In the genomic region with DNA sequence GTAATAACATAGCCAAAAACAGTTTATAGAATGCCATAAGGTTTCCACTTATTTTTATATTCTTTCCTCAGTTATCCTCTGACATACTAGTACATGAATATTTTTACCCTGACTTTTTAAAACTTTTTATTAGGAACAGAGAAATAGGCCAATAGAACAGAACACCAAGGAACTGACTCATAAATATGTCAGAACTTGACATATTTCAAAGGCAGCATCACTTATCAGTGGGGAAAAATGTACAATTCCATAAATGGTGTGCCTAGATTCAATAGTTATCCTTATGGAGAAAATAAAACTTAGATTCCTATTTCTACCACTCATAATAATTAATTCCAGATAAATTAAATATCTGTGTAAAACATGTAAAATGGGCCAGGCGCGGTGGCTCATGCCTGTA, we compare ENCODE assay signal across 34 cellular contexts. TPM values are rescaled to one million over a fixed set of nuclear protein-coding genes. Genes with fewer than 3 reads are reported as not detected.
A peak's percentile ranks its signal among the peaks of the same experiment; 100 is the strongest.
DNase-seq lines count a peak whose midpoint lies in the region; ATAC-seq and TF ChIP-seq lines count a peak whose summit lies in the region.
"Had no signal": no experiment of that assay in that cellular context is flagged by ENCODE, and none has a peak within 500 bp of the region (broad histone marks: within the 10 kb centered on the region; RNA-seq: fewer than 3 reads in every experiment).

No MANE protein-coding gene starts in this region.

- 0 out of 4 replicates have a peak overlapping the region, but pooled peaks of 1 of the 2 experiments have one; percentile 62 for H4K8ac ChIP-seq in IMR-90 (ENCODE audit: low read depth in 2 of 2, low read length in 2 of 2)

- no peak overlapping the region for H3K9ac ChIP-seq in IMR-90 (ENCODE audit: low read depth, low read length)
- H3K9ac ChIP-seq: KMS-11 had no signal

- H4K91ac ChIP-seq in IMR-90 (ENCODE audit: insufficient read depth, low read depth, low read length) = no peak overlapping the region

- H2BK15ac ChIP-seq in IMR-90 (ENCODE audit: low read depth, low read length) = no peak overlapping the region

- no peak overlapping the region for H3K23ac ChIP-seq in IMR-90 (ENCODE audit: low read depth, low read length)

- CTCF ChIA-PET in IMR-90 (lab: Yijun Ruan, JAX) = no interaction called here

- H2BK20ac ChIP-seq in IMR-90 (ENCODE audit: low read depth, low read length) = no peak overlapping the region

- no peaks in the 10 kb centered on the region for H3K9me3 ChIP-seq in IMR-90 (ENCODE audit: control insufficient read depth, insufficient read depth, low read length)
- H3K9me3 ChIP-seq in tibial artery = no peaks in the 10 kb centered on the region
- H3K9me3 ChIP-seq: ascending aorta, BE2C, ovary, spleen, testis had no signal

- H4K5ac ChIP-seq in IMR-90 (ENCODE audit: low read depth, low read length) = no peak overlapping the region

- no peak overlapping the region for H3K4me2 ChIP-seq in IMR-90 (ENCODE audit: low read depth, low read length)
- H3K4me2 ChIP-seq: KMS-11 had no signal

- H3K9me1 ChIP-seq in IMR-90 (ENCODE audit: insufficient read depth, low read length) = no peaks in the 10 kb centered on the region

- H3K4ac ChIP-seq in IMR-90 (ENCODE audit: low read depth, low read length) = no peak overlapping the region

- no peak for TF ChIP-seq RAD21 in IMR-90 (IDR thresholded peaks at IDR 0.05; ENCODE audit: low read length)

- H3K27me3 Mint-ChIP-seq in chondrocyte (ENCODE audit: low read depth) = no peaks in the 10 kb centered on the region
- H3K27me3 Mint-ChIP-seq: activated naive CD8-positive, alpha-beta T cell treated with anti-CD3 and anti-CD28 coated beads, Interleukin-2, amount 10 ng/mL, durations not matched to agents 7 days and 5 days; natural killer cell treated with Interleukin-12 subunit alpha and Interleukin-12 subunit beta and Interleukin-15 and Interleukin-18, amount 100 ng/mL, for 72 hours; stimulated activated naive CD8-positive, alpha-beta T cell treated with anti-CD3 and anti-CD28 coated beads, Interleukin-15, Interleukin-2, amounts not matched to agents 100 ng/mL and 50 ng/mL, for 24 hours had no signal

- peaks cover 2 to 5% of the 10 kb centered on the region in 2 experiments; a peak in 1 of 4 replicates for H3K79me1 ChIP-seq in IMR-90 (ENCODE audit: low read depth in 1 of 2, low read length in 2 of 2)

- TF ChIP-seq CTCF in IMR-90 (conservative IDR thresholded peaks at IDR 0.05; ENCODE audit: low read depth, low read length) = no peak
- TF ChIP-seq CTCF in chondrocyte (IDR thresholded peaks at IDR 0.05) = no peak
- no peak for TF ChIP-seq CTCF in tibial artery (IDR thresholded peaks at IDR 0.05)

- no TSS peak for BruUV-seq in IMR-90 (replicated peaks; lab: Mats Ljungman, UMichigan)

- H3K27me3 ChIP-seq in IMR-90 (ENCODE audit: control insufficient read depth, insufficient read depth, low read length) (no peaks in the 10 kb centered on the region), tibial artery (no peaks in the 10 kb centered on the region)
- H3K27me3 ChIP-seq: ascending aorta, BE2C, ovary, spleen, testis had no signal

- no peak for TF ChIP-seq POLR2A in IMR-90 (IDR thresholded peaks at IDR 0.05; ENCODE audit: low read depth, low read length)

- peak; percentile 56 for DNase-seq in IMR-90
- DNase-seq in chondrocyte (ENCODE audit: low spot score) = no peak
- DNase-seq in hepatic stellate cell (ENCODE audit: low spot score) = peak; percentile 24
- DNase-seq in tibial artery = no peak
- DNase-seq in effector CD8-positive, alpha-beta T cell (lab: John Stamatoyannopoulos, UW) = no peak
- no peak for DNase-seq in NCI-H524 treated with DMSO at 0.1 percent for 48 hours (lab: John Stamatoyannopoulos, UW)
- no peak for DNase-seq in pons (ENCODE audit: low spot score)
- DNase-seq: ACHN; activated CD4-positive, CD25-positive, alpha-beta regulatory T cell; activated gamma-delta T cell treated with Interleukin-2 at 50 U/mL for 16 hours; activated naive CD8-positive, alpha-beta T cell treated with anti-CD3 and anti-CD28 coated beads, Interleukin-2, amount 10 ng/mL, durations not matched to agents 7 days and 5 days; activated T-cell treated with anti-CD3 and anti-CD28 coated beads, Interleukin-2, amount 50 U/mL, for 48 hours; BE2C; CD8-positive, alpha-beta T cell; central memory CD4-positive, alpha-beta T cell; dermis blood vessel endothelial cell; glutamatergic neuron; H7; MM.1S; NCI-H1417; NCI-H2029 treated with DMSO at 0.1 percent for 48 hours; NCI-H226; ovary; spleen; stimulated activated CD4-positive, alpha-beta T cell treated with anti-CD3 and anti-CD28 coated beads, Interleukin-2, amount 100 ng/mL, for 24 hours; T-helper 1 cell; testis had no signal

- WGBS in IMR-90 (ENCODE audit: extremely low coverage in 2 of 2, insufficient read length in 1 of 2), 2 experiments = no CpG with 5 or more reads among the region's 2 CpGs

- no peak overlapping the region for H3K27ac ChIP-seq in IMR-90 (ENCODE audit: insufficient read depth, low read length)
- H3K27ac ChIP-seq in tibial artery = peak overlapping the region; percentile 52 to 95
- H3K27ac ChIP-seq: HL-60, KMS-11, ovary, spleen, testis had no signal

- dilution Hi-C loops in IMR-90 (cut with HindIII; ENCODE audit: low sequenced_read_pairs, unreplicated experiment) = no loop called here

- no peak overlapping the region for H3K18ac ChIP-seq in IMR-90 (ENCODE audit: low read depth, low read length)

- H3K4me1 ChIP-seq in IMR-90 (ENCODE audit: control insufficient read depth, insufficient read depth, low read length) (peaks cover 4% of the 10 kb centered on the region), tibial artery (peaks cover 0 to 63% (median 4%) of the 10 kb centered on the region in 4 donors)
- H3K4me1 ChIP-seq: ascending aorta, testis had no signal

- POLR2A ChIA-PET in IMR-90 (lab: Charles Lee; ENCODE audit: unreplicated experiment) = no interaction called here

- no peaks in the 10 kb centered on the region for H4K20me1 ChIP-seq in IMR-90 (ENCODE audit: insufficient read depth, low read length)

- no peak overlapping the region for H2AK9ac ChIP-seq in IMR-90 (replicated peaks; ENCODE audit: low read depth, low read length, poor library complexity)

- H3K4me1 Mint-ChIP-seq in chondrocyte (ENCODE audit: low read depth) = peaks cover 57% of the 10 kb centered on the region

- peak overlapping the region; percentile 66 for H2BK5ac ChIP-seq in IMR-90 (ENCODE audit: low read depth, low read length, poor library complexity, severe bottlenecking)

- H3K36me3 ChIP-seq in IMR-90 (ENCODE audit: control insufficient read depth, insufficient read depth, low read length) (peaks cover 6% of the 10 kb centered on the region), tibial artery (peaks cover 18 to 23% (median 21%) of the 10 kb centered on the region in 3 donors)
- H3K36me3 ChIP-seq: ovary had no signal

- peak overlapping the region; percentile 41 for H3K27ac Mint-ChIP-seq in chondrocyte (ENCODE audit: unreplicated experiment)
- H3K27ac Mint-ChIP-seq: activated naive CD8-positive, alpha-beta T cell treated with anti-CD3 and anti-CD28 coated beads, Interleukin-2, amount 10 ng/mL, durations not matched to agents 7 days and 5 days; natural killer cell treated with Interleukin-12 subunit alpha and Interleukin-12 subunit beta and Interleukin-15 and Interleukin-18, amount 100 ng/mL, for 72 hours had no signal

- no peak overlapping the region for H3K4me3 Mint-ChIP-seq in chondrocyte (ENCODE audit: unreplicated experiment)
- H3K4me3 Mint-ChIP-seq: activated naive CD8-positive, alpha-beta T cell treated with anti-CD3 and anti-CD28 coated beads, Interleukin-2, amount 10 ng/mL, durations not matched to agents 7 days and 5 days; CD8-positive, alpha-beta T cell; natural killer cell treated with Interleukin-12 subunit alpha and Interleukin-12 subunit beta and Interleukin-15 and Interleukin-18, amount 100 ng/mL, for 72 hours; stimulated activated naive CD8-positive, alpha-beta T cell treated with anti-CD3 and anti-CD28 coated beads, Interleukin-15, Interleukin-2, amounts not matched to agents 100 ng/mL and 50 ng/mL, for 24 hours had no signal

- H2AK5ac ChIP-seq in IMR-90 (ENCODE audit: low read depth, low read length) = no peak overlapping the region

- in situ Hi-C loops in IMR-90 (cut with MboI; ENCODE audit: low sequenced_read_pairs) = no loop called here

- no peak overlapping the region for H3K56ac ChIP-seq in IMR-90 (ENCODE audit: extremely low read depth, insufficient read depth, low read length)

- intact Hi-C loops in IMR-90 (cut with micrococcal nuclease) = no loop called here
- intact Hi-C loops in tibial artery (cut with DNase I; ENCODE audit: low total_unique reads) = no loop called here

- no peak overlapping the region for H3K4me3 ChIP-seq in IMR-90 (ENCODE audit: insufficient read depth, low read depth, low read length)
- H3K4me3 ChIP-seq in tibial artery = no peak overlapping the region
- H3K4me3 ChIP-seq: ascending aorta, ovary, spleen, testis had no signal

- H3K36me3 Mint-ChIP-seq in chondrocyte (ENCODE audit: low read depth) = peaks cover 27% of the 10 kb centered on the region

- H3K9me3 Mint-ChIP-seq in chondrocyte (ENCODE audit: low read depth) = no peaks in the 10 kb centered on the region
- H3K9me3 Mint-ChIP-seq: activated naive CD8-positive, alpha-beta T cell treated with anti-CD3 and anti-CD28 coated beads, Interleukin-2, amount 10 ng/mL, durations not matched to agents 7 days and 5 days; CD8-positive, alpha-beta T cell; natural killer cell treated with Interleukin-12 subunit alpha and Interleukin-12 subunit beta and Interleukin-15 and Interleukin-18, amount 100 ng/mL, for 72 hours; stimulated activated naive CD8-positive, alpha-beta T cell treated with anti-CD3 and anti-CD28 coated beads, Interleukin-15, Interleukin-2, amounts not matched to agents 100 ng/mL and 50 ng/mL, for 24 hours had no signal

- no peak overlapping the region for H2AFZ ChIP-seq in IMR-90 (replicated peaks; ENCODE audit: low read length, poor library complexity)

- H3K14ac ChIP-seq in IMR-90 (replicated peaks; ENCODE audit: low read depth, low read length) = no peak overlapping the region

- H2BK120ac ChIP-seq in IMR-90 (ENCODE audit: low read depth, low read length) = no peak overlapping the region

- no peak; the same call in 1 of the 2 replicates for ATAC-seq in IMR-90 (ENCODE audit: low read depth)
- ATAC-seq: CD8-positive, alpha-beta T cell; left lobe of liver; natural killer cell treated with Interleukin-12 subunit alpha and Interleukin-12 subunit beta and Interleukin-15 and Interleukin-18, amount 100 ng/mL, for 72 hours; Panc1 had no signal

TF ChIP-seq in IMR-90, 13 proteins besides CTCF, POLR2A, EP300 and RAD21 (continues in another document):
- TF ChIP-seq CEBPB (IDR thresholded peaks at IDR 0.05; ENCODE audit: low read depth, low read length) (no peak), NFE2L2 (IDR thresholded peaks at IDR 0.05; ENCODE audit: low read depth, low read length) (no peak), BHLHE40 (IDR thresholded peaks at IDR 0.05; ENCODE audit: low read depth, low read length) (no peak), FOS (IDR thresholded peaks at IDR 0.05; ENCODE audit: low read depth, low read length) (no peak), RCOR1 (IDR thresholded peaks at IDR 0.05; ENCODE audit: insufficient replicate concordance, low read length) (no peak)

RNA-seq across cellular contexts. Expression of a gene that starts 9.4 kb away (rescaled TPM):
- 30.3 and 63.0 TPM in 2 replicates for total RNA-seq in IMR-90 (2012; rRNA removed)
- polyA plus RNA-seq in IMR-90 (2012; rRNA removed) = 15.9 and 21.5 TPM in 2 replicates
- polyA plus RNA-seq in IMR-90 (2012; cell fraction: cytosol; rRNA removed) = 4.1 and 10.6 TPM in 2 replicates
- polyA plus RNA-seq in IMR-90 (2012; cell fraction: nucleus; rRNA removed; ENCODE audit: low replicate concordance) = 4.4 and 26.9 TPM in 2 replicates
- 47.7 to 70.9 TPM (median 69.6 TPM) in 3 replicates for total RNA-seq in chondrocyte

Comparison
In these comparisons a context has a peak if more than half of its experiments do, and no peak if none do; other contexts are left out.
1. DNase-seq: peak in IMR-90 (single experiment) and hepatic stellate cell (single experiment); none in chondrocyte (single experiment), tibial artery (0 of 2), effector CD8-positive, alpha-beta T cell (single experiment), NCI-H524 treated with DMSO at 0.1 percent for 48 hours (single experiment) and pons (single experiment).